In genomic region chr1:155086856-155087535, GRCh38 we compare ENCODE assay signal across 18 cellular contexts. TPM values are rescaled to one million over a fixed set of nuclear protein-coding genes. Genes with fewer than 3 reads are reported as not detected.
A peak's percentile ranks its signal among the peaks of the same experiment; 100 is the strongest.
DNase-seq lines count a peak whose midpoint lies in the region; ATAC-seq, FAIRE-seq and TF ChIP-seq lines count a peak whose summit lies in the region.
"Had no signal": no experiment of that assay in that cellular context is flagged by ENCODE, and none has a peak within 500 bp of the region (broad histone marks: within the 10 kb centered on the region; RNA-seq: fewer than 3 reads in every experiment).

No MANE protein-coding gene starts in this region.

- peaks cover 8% of the 10 kb centered on the region; the same call in 1 of the 2 replicates for H3F3A ChIP-seq in Loucy (ENCODE audit: low read depth)

- H3K79me2 ChIP-seq in Loucy (ENCODE audit: insufficient read depth, low read length) (peaks cover 9% of the 10 kb centered on the region; the same call in 1 of the 2 replicates), astrocyte (ENCODE audit: insufficient read depth, low read length) (no peaks in the 10 kb centered on the region)

- H3K27ac Mint-ChIP-seq in astrocyte (ENCODE audit: unreplicated experiment), result peak overlapping the region; percentile 66

- no peak for TF ChIP-seq POLR2A in spleen (IDR thresholded peaks at IDR 0.05)

- H3K9ac ChIP-seq in Loucy (ENCODE audit: low read depth, low read length, poor library complexity, severe bottlenecking), result peak overlapping the region; percentile 79
- no peak overlapping the region for H3K9ac ChIP-seq in astrocyte (ENCODE audit: low read length)

- H3K4me3 Mint-ChIP-seq in astrocyte (ENCODE audit: unreplicated experiment), result peak overlapping the region; percentile 62

- DNase-seq in NCI-H82 (lab: John Stamatoyannopoulos, UW) (peak; percentile 66), NCI-H82 treated with DMSO at 0.1 percent for 48 hours (lab: John Stamatoyannopoulos, UW; ENCODE audit: unreplicated experiment) (no peak), astrocyte (ENCODE audit: low read depth) (no peak), spleen (peak; percentile 75), NCI-H1694 (lab: John Stamatoyannopoulos, UW) (no peak), inferior parietal cortex (ENCODE audit: extremely low spot score) (no peak)
- DNase-seq: activated gamma-delta T cell treated with Interleukin-2 at 50 U/mL for 16 hours; dorsolateral prefrontal cortex; heart left ventricle; NCI-H2029; stimulated activated CD4-positive, alpha-beta T cell treated with anti-CD3 and anti-CD28 coated beads, Interleukin-2, amount 100 ng/mL, for 48 hours; stimulated activated CD8-positive, alpha-beta memory T cell treated with anti-CD3 and anti-CD28 coated beads, Interleukin-4, amount 100 ng/mL, for 48 hours; testis had no signal

- ATAC-seq in GM19328 (IDR thresholded peaks at IDR 0.05; ENCODE audit: unreplicated experiment), result no peak
- ATAC-seq: heart left ventricle had no signal

- TF ChIP-seq CTCF in Loucy (conservative IDR thresholded peaks at IDR 0.05; ENCODE audit: low read length), result peak; percentile 39
- TF ChIP-seq CTCF in astrocyte (IDR thresholded peaks at IDR 0.05; ENCODE audit: insufficient read depth, low read depth, low read length), result no peak
- peak in 2 of 11 experiments; percentile 14 to 32 for TF ChIP-seq CTCF in spleen (IDR thresholded peaks at IDR 0.05 in 8 of 11, conservative IDR thresholded peaks at IDR 0.05 in 3 of 11)

- peaks cover 28% of the 10 kb centered on the region for H3K27me3 Mint-ChIP-seq in astrocyte (ENCODE audit: low read depth, unreplicated experiment)

- H3K9me3 ChIP-seq in Loucy (ENCODE audit: insufficient read depth, low read depth, low read length), result no peaks in the 10 kb centered on the region
- H3K9me3 ChIP-seq in astrocyte (ENCODE audit: insufficient read depth, low read depth, low read length), result no peaks in the 10 kb centered on the region
- no peaks in the 10 kb centered on the region for H3K9me3 ChIP-seq in spleen
- H3K9me3 ChIP-seq: esophagus muscularis mucosa, heart left ventricle, testis had no signal

- no peaks in the 10 kb centered on the region for H3K36me3 ChIP-seq in Loucy (ENCODE audit: insufficient read depth, low read length)
- H3K36me3 ChIP-seq in astrocyte (ENCODE audit: insufficient read depth, low read length), result no peaks in the 10 kb centered on the region
- no peaks in the 10 kb centered on the region for H3K36me3 ChIP-seq in spleen
- H3K36me3 ChIP-seq: esophagus muscularis mucosa, heart left ventricle had no signal

- no peak for FAIRE-seq in astrocyte (lab: Jason Lieb, UNC)
- FAIRE-seq: keratinocyte, RCC 7860 had no signal

- intact Hi-C loops in spleen (cut with DNase I; ENCODE audit: low total_unique reads), result no loop called here

- H3K36me3 Mint-ChIP-seq in astrocyte (ENCODE audit: low read depth, unreplicated experiment), result peaks cover 2% of the 10 kb centered on the region

- no peak overlapping the region for H3K27ac ChIP-seq in astrocyte (ENCODE audit: low read depth, low read length)
- H3K27ac ChIP-seq in spleen, result no peak overlapping the region
- H3K27ac ChIP-seq: heart left ventricle, testis had no signal

- peaks cover 2% of the 10 kb centered on the region for H3K4me1 Mint-ChIP-seq in astrocyte (ENCODE audit: low read depth, unreplicated experiment)

- no peaks in the 10 kb centered on the region for H3K9me3 Mint-ChIP-seq in astrocyte (ENCODE audit: unreplicated experiment)

- peaks cover 5% of the 10 kb centered on the region for H4K20me1 ChIP-seq in Loucy (ENCODE audit: insufficient read depth, low read length, poor library complexity, severe bottlenecking)
- peaks cover 5% of the 10 kb centered on the region for H4K20me1 ChIP-seq in astrocyte (ENCODE audit: insufficient read depth, low read length)

- H2AFZ ChIP-seq in Loucy (ENCODE audit: low read length), result no peak overlapping the region
- H2AFZ ChIP-seq in astrocyte (ENCODE audit: low read depth, low read length), result no peak overlapping the region

- H3K27me3 ChIP-seq in Loucy (ENCODE audit: insufficient read depth, low read length, poor library complexity, severe bottlenecking) (no peaks in the 10 kb centered on the region), astrocyte (ENCODE audit: insufficient read depth, low read length) (peaks cover 16% of the 10 kb centered on the region), spleen (replicated peaks in 1 of 7) (peaks cover 13 to 36% (median 25%) of the 10 kb centered on the region in 7 donors)
- H3K27me3 ChIP-seq: testis had no signal

- no peaks in the 10 kb centered on the region for H3K9me2 ChIP-seq in Loucy (replicated peaks; ENCODE audit: low read depth, low read length)

- H3K4me1 ChIP-seq in Loucy (ENCODE audit: insufficient read depth, low read length, poor library complexity, severe bottlenecking), result peaks cover 25% of the 10 kb centered on the region
- peaks cover 15% of the 10 kb centered on the region for H3K4me1 ChIP-seq in astrocyte (ENCODE audit: insufficient read depth, low read length)
- H3K4me1 ChIP-seq in spleen, result peaks cover 28 to 63% (median 50%) of the 10 kb centered on the region in 6 donors

- H3K4me3 ChIP-seq in Loucy (ENCODE audit: low read length, poor library complexity, severe bottlenecking) (peak overlapping the region; percentile 82), astrocyte (ENCODE audit: insufficient read depth, low read depth, low read length) (no peak overlapping the region), spleen (no peak overlapping the region)
- H3K4me3 ChIP-seq: heart left ventricle, testis had no signal

- WGBS in spleen, 5 donors, result 37 to 63% (median 49%) methylated on average over 7 to 8 of the region's 8 CpGs

- H3K4me2 ChIP-seq in Loucy (ENCODE audit: low read depth, low read length, poor library complexity, severe bottlenecking) (peak overlapping the region; percentile 100), astrocyte (ENCODE audit: low read length) (no peak overlapping the region)

RNA-seq across cellular contexts. Expression of gene EFNA3, which starts 8.4 kb away (rescaled TPM):
- 2.9 and 3.4 TPM in 2 replicates for total RNA-seq in astrocyte
- total RNA-seq in spleen, result 1 to 10 TPM in 6 of 7 donors, not detected in 1; 1.6 to 4.3 (median 2.4) TPM
- 1 to 10 TPM; 1.4 to 2.0 (median 1.7) TPM for polyA plus RNA-seq in spleen

RNA-seq across cellular contexts. Expression of gene EFNA4, which starts 23.5 kb away (rescaled TPM):
- 11.8 TPM in 2 replicates for total RNA-seq in astrocyte
- total RNA-seq in spleen, result 1 to 10 TPM; 4.6 to 7.7 (median 6.0) TPM
- polyA plus RNA-seq in spleen, result 1 to 10 TPM; 7.3 to 9.5 (median 8.7) TPM

RNA-seq across cellular contexts. Expression of gene ADAM15, which starts 35.9 kb away (rescaled TPM):
- 66.8 and 68.3 TPM in 2 replicates for total RNA-seq in astrocyte
- total RNA-seq in spleen, result 100 to 1,000 TPM in 2 of 7 donors, 10 to 100 TPM in 5; 70.8 to 205 (median 84.6) TPM
- polyA plus RNA-seq in spleen, result 100 to 1,000 TPM in 2 of 3 donors, 10 to 100 TPM in 1; 76.4 to 313 (median 286) TPM

RNA-seq across cellular contexts. Expression of gene EFNA1, which starts 40.7 kb away (rescaled TPM):
- total RNA-seq in astrocyte, result 11.3 and 16.4 TPM in 2 replicates
- 10 to 100 TPM in 5 of 7 donors, 1 to 10 TPM in 2; 8.0 to 19.4 (median 10.3) TPM for total RNA-seq in spleen
- polyA plus RNA-seq in spleen, result 1 to 10 TPM; 3.7 to 8.0 (median 7.8) TPM

RNA-seq across cellular contexts. Expression of gene SLC50A1, which starts 48.7 kb away (rescaled TPM):
- total RNA-seq in astrocyte, result 22.8 and 25.4 TPM in 2 replicates
- total RNA-seq in spleen, result 10 to 100 TPM; 28.4 to 41.4 (median 38.2) TPM
- polyA plus RNA-seq in spleen, result 10 to 100 TPM; 60.1 to 73.8 (median 72.5) TPM

Comparison
In these comparisons a context has a peak if more than half of its experiments do, and no peak if none do; other contexts are left out.
1. DNase-seq: peak in NCI-H82 (single experiment) and spleen (single experiment); none in NCI-H82 treated with DMSO at 0.1 percent for 48 hours (single experiment), astrocyte (single experiment), NCI-H1694 (single experiment) and inferior parietal cortex (single experiment).